Comparison of ENCODE assay signal across 2 cellular contexts in genomic region chr4:85787133-85787532, GRCh38.
TF ChIP-seq lines count a peak whose summit lies in the region.

No MANE protein-coding gene starts in this region.

TF ChIP-seq in liver, 16 proteins besides CTCF, POLR2A, EP300 and RAD21 (continued from another document):
- TF ChIP-seq MAX (IDR thresholded peaks at IDR 0.05) (no peak), NR2F2 (IDR thresholded peaks at IDR 0.05) (no peak), SP1 (IDR thresholded peaks at IDR 0.05) (no peak), EGR1 (IDR thresholded peaks at IDR 0.05; ENCODE audit: low read depth in 2 of 2) (no peak), JUND (IDR thresholded peaks at IDR 0.05) (peak in 1 of 2 donors; percentile 35), REST (IDR thresholded peaks at IDR 0.05) (no peak), HNF4G (IDR thresholded peaks at IDR 0.05) (no peak), FOXA1 (IDR thresholded peaks at IDR 0.05) (no peak), FOXA2 (IDR thresholded peaks at IDR 0.05) (peak; percentile 29), ZBTB33 (IDR thresholded peaks at IDR 0.05) (no peak)

TF ChIP-seq in HepG2, 621 proteins besides CTCF, POLR2A, EP300 and RAD21:
- TF ChIP-seq CERS6 (CRISPR knock-in tag; IDR thresholded peaks at IDR 0.05) = no peak
- TF ChIP-seq KIAA2018 (CRISPR knock-in tag; IDR thresholded peaks at IDR 0.05; ENCODE audit: borderline replicate concordance) = no peak
- no peak for TF ChIP-seq TFE3 (CRISPR knock-in tag; IDR thresholded peaks at IDR 0.05)
- TF ChIP-seq SIX4 (CRISPR knock-in tag; IDR thresholded peaks at IDR 0.05) = no peak
- no peak for TF ChIP-seq TBX2 (CRISPR knock-in tag; IDR thresholded peaks at IDR 0.05; ENCODE audit: borderline replicate concordance)
- no peak for TF ChIP-seq MTF1 (CRISPR knock-in tag; IDR thresholded peaks at IDR 0.05)
- TF ChIP-seq HIC2 (CRISPR knock-in tag; IDR thresholded peaks at IDR 0.05; ENCODE audit: low read depth) = no peak
- no peak for TF ChIP-seq ELF4 (CRISPR knock-in tag; IDR thresholded peaks at IDR 0.05; ENCODE audit: borderline replicate concordance)
- TF ChIP-seq EZH2 (conservative IDR thresholded peaks at IDR 0.05; ENCODE audit: low read depth, low read length) = no peak
- TF ChIP-seq MATR3 (CRISPR knock-in tag; IDR thresholded peaks at IDR 0.05) = no peak
- no peak for TF ChIP-seq YEATS2 (CRISPR knock-in tag; IDR thresholded peaks at IDR 0.05; ENCODE audit: borderline replicate concordance)
TF ChIP-seq in HepG2: peak in this region for 0.
